ENCODE assay signal across 13 cellular contexts in genomic region chr17:8475820-8476219, GRCh38.
"Had no signal": no experiment of that assay in that cellular context is flagged by ENCODE, and none has a peak within 500 bp of the region (broad histone marks: within the 10 kb centered on the region; RNA-seq: fewer than 3 reads in every experiment).

No MANE protein-coding gene starts in this region.

- H3K4me1 Mint-ChIP-seq: activated B cell treated with CpG ODN at 0.5 μM for 24 hours, mesothelial cell of epicardium had no signal

- H3K9me3 Mint-ChIP-seq: activated B cell treated with CpG ODN at 0.5 μM for 24 hours; activated naive CD4-positive, alpha-beta T cell treated with anti-CD3 and anti-CD28 coated beads, Interleukin-2, amount 50 U/mL, for 72 hours; activated T-helper 1 cell treated with anti-CD3 and anti-CD28 coated beads, Interleukin-12 subunit alpha, Interleukin-12 subunit beta, Interleukin-2, Interleukin-4 antibody, amounts not matched to agents 30 ng/mL and 10 ng/mL and 1 ng/mL, durations not matched to agents 14 hours and 24 hours and 36 hours; mesothelial cell of epicardium; nephron had no signal

- ATAC-seq: activated naive CD4-positive, alpha-beta T cell treated with anti-CD3 and anti-CD28 coated beads, Interleukin-2, amount 50 U/mL, for 72 hours; left lung had no signal

- H3K4me3 Mint-ChIP-seq: activated B cell treated with CpG ODN at 0.5 μM for 24 hours; activated T-helper 1 cell treated with anti-CD3 and anti-CD28 coated beads, Interleukin-12 subunit alpha, Interleukin-12 subunit beta, Interleukin-2, Interleukin-4 antibody, amounts not matched to agents 30 ng/mL and 10 ng/mL and 1 ng/mL, durations not matched to agents 14 hours and 24 hours and 36 hours; mesothelial cell of epicardium; nephron had no signal

- H3K27ac Mint-ChIP-seq: activated B cell treated with CpG ODN at 0.5 μM for 24 hours; activated T-helper 1 cell treated with anti-CD3 and anti-CD28 coated beads, Interleukin-12 subunit alpha, Interleukin-12 subunit beta, Interleukin-2, Interleukin-4 antibody, amounts not matched to agents 30 ng/mL and 10 ng/mL and 1 ng/mL, durations not matched to agents 14 hours and 24 hours and 36 hours; nephron had no signal

- H3K27me3 Mint-ChIP-seq: activated B cell treated with CpG ODN at 0.5 μM for 24 hours had no signal

- DNase-seq: activated B cell treated with CpG ODN at 0.5 μM for 24 hours; activated CD4-positive, alpha-beta T cell treated with anti-CD3 and anti-CD28 coated beads for 4 hours; activated gamma-delta T cell treated with Interleukin-2 at 50 U/mL for 16 hours; heart left ventricle; left lung; posterior cingulate gyrus; stimulated activated naive CD4-positive, alpha-beta T cell treated with Interleukin-2 at 50 U/mL for 16 hours; T-helper 9 cell; thyroid gland had no signal
